19 cellular contexts compared by ENCODE assay signal in the genomic region with DNA sequence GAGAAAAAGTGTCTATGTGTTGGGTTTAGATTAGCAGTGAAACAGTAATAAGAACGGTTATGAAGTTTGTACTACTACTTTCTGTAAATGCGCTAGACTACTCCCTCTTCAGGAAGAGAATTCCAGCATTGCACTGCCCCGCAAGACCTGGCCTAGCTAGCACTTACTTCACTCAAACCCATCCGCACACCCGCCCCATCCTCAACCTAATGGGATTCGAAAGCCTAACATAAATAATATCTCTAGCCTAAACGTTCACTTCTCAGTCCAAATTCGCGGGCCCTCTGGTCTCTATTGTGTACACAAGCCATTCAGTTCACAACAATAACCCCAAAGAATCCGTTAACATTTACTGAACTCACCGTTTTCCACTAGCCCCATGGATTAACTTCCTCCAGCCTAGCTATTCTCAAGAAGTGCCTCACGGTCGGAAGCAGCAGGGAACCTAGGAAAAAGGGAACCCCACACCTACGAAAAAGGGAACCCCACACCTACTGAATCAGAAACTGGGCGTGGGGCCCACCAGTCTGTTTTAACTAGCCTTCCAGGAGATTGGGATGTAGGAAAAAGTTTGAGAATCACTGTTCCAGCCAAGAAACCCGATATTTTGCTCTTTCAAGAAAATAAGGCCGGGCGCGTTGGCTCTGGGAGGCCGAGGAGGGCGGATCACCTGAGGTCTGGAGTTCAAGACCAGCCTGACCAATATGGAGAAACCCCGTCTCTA. TPM values are rescaled to one million over a fixed set of nuclear protein-coding genes. Genes with fewer than 3 reads are reported as not detected.
DNase-seq lines count a peak whose midpoint lies in the region; ATAC-seq and TF ChIP-seq lines count a peak whose summit lies in the region.
"Had no signal": no experiment of that assay in that cellular context is flagged by ENCODE, and none has a peak within 500 bp of the region (broad histone marks: within the 10 kb centered on the region; RNA-seq: fewer than 3 reads in every experiment).

No MANE protein-coding gene starts in this region.

- DNase-seq in activated CD8-positive, alpha-beta T cell treated with anti-CD3 and anti-CD28 coated beads for 36 hours = no peak
- DNase-seq in activated CD8-positive, alpha-beta T cell treated with anti-CD3 and anti-CD28 coated beads, Interleukin-2, amount 10 ng/mL, durations not matched to agents 7 days and 5 days = no peak
- no peak for DNase-seq in activated T-helper 2 cell treated with anti-CD3 and anti-CD28 coated beads, Interferon-gamma antibody, Interleukin-2, Interleukin-4, amounts not matched to agents 10 μg/mL and 5 μg/mL and 100 μg/mL, durations not matched to agents 14 hours and 24 hours and 36 hours (ENCODE audit: low spot score)
- DNase-seq in iPS DF 6.9 (ENCODE audit: low read depth, low spot score) (no peak), retinal pigment epithelial cell (ENCODE audit: low read depth) (no peak), NCI-H1694 treated with DMSO at 0.1 percent for 48 hours (lab: John Stamatoyannopoulos, UW) (no peak), MM.1S (no peak), thyroid gland (no peak)
- DNase-seq: activated CD4-positive, alpha-beta memory T cell treated with anti-CD3 and anti-CD28 coated beads, Interleukin-2, amount 10 ng/mL, durations not matched to agents 7 days and 5 days; activated naive CD4-positive, alpha-beta T cell treated with anti-CD3 and anti-CD28 coated beads for 36 hours; cerebellar nuclear complex; COR-L47; heart right ventricle; lower lobe of right lung; NCI-H2081 treated with DMSO at 0.1 percent for 48 hours; NCI-H82; T1000 had no signal

- H3K36me3 Mint-ChIP-seq in activated CD8-positive, alpha-beta T cell treated with anti-CD3 and anti-CD28 coated beads for 36 hours (ENCODE audit: low read depth) = no peaks in the 10 kb centered on the region
- H3K36me3 Mint-ChIP-seq in activated CD8-positive, alpha-beta T cell treated with anti-CD3 and anti-CD28 coated beads, Interleukin-2, amount 10 ng/mL, durations not matched to agents 7 days and 5 days (ENCODE audit: low read depth) = no peaks in the 10 kb centered on the region
- H3K36me3 Mint-ChIP-seq in activated T-helper 2 cell treated with anti-CD3 and anti-CD28 coated beads, Interferon-gamma antibody, Interleukin-2, Interleukin-4, amounts not matched to agents 10 μg/mL and 5 μg/mL and 100 μg/mL, durations not matched to agents 14 hours and 24 hours and 36 hours (ENCODE audit: low read depth) = no peaks in the 10 kb centered on the region

- H3K36me3 ChIP-seq in iPS DF 6.9 (ENCODE audit: control insufficient read depth, insufficient read depth, low read length) (no peaks in the 10 kb centered on the region), MM.1S (replicated peaks; ENCODE audit: insufficient read depth, low read length) (no peaks in the 10 kb centered on the region), thyroid gland (no peaks in the 10 kb centered on the region)
- H3K36me3 ChIP-seq: heart right ventricle, lower lobe of right lung had no signal

- peak overlapping the region; percentile 93 for H3K4me3 ChIP-seq in iPS DF 6.9 (ENCODE audit: low read length)
- H3K4me3 ChIP-seq in retinal pigment epithelial cell (ENCODE audit: low read length) = peak overlapping the region; percentile 26
- H3K4me3 ChIP-seq in MM.1S (ENCODE audit: low read length) = no peak overlapping the region
- no peak overlapping the region for H3K4me3 ChIP-seq in thyroid gland (replicated peaks in 1 of 3)
- H3K4me3 ChIP-seq: heart right ventricle, lower lobe of right lung, skin epidermis had no signal

- H3K27ac ChIP-seq in iPS DF 6.9 (ENCODE audit: low read length) (no peak overlapping the region), MM.1S (ENCODE audit: low read length) (no peak overlapping the region), thyroid gland (no peak overlapping the region)
- H3K27ac ChIP-seq: heart right ventricle, lower lobe of right lung, skin epidermis had no signal

- CTCF ChIA-PET in activated CD8-positive, alpha-beta T cell treated with anti-CD3 and anti-CD28 coated beads for 36 hours (lab: Charles Lee) = no interaction called here
- CTCF ChIA-PET in activated CD8-positive, alpha-beta T cell treated with anti-CD3 and anti-CD28 coated beads, Interleukin-2, amount 10 ng/mL, durations not matched to agents 7 days and 5 days (lab: Charles Lee) = no interaction called here

- H3K9ac ChIP-seq in MM.1S (ENCODE audit: low read length) = no peak overlapping the region

- no peak for TF ChIP-seq CTCF in activated CD8-positive, alpha-beta T cell treated with anti-CD3 and anti-CD28 coated beads for 36 hours (IDR thresholded peaks at IDR 0.05)
- TF ChIP-seq CTCF in retinal pigment epithelial cell (conservative IDR thresholded peaks at IDR 0.05; ENCODE audit: low read depth, low read length) = peak; percentile 18
- TF ChIP-seq CTCF in MM.1S (IDR thresholded peaks at IDR 0.05; ENCODE audit: low read length) = no peak
- TF ChIP-seq CTCF in thyroid gland (IDR thresholded peaks at IDR 0.05) = no peak

- H3K4me2 ChIP-seq in MM.1S (ENCODE audit: low read depth, low read length) = no peak overlapping the region

- intact Hi-C loops in activated CD8-positive, alpha-beta T cell treated with anti-CD3 and anti-CD28 coated beads for 36 hours (cut with micrococcal nuclease) = no loop called here
- intact Hi-C loops in activated T-helper 2 cell treated with anti-CD3 and anti-CD28 coated beads, Interferon-gamma antibody, Interleukin-2, Interleukin-4, amounts not matched to agents 10 μg/mL and 5 μg/mL and 100 μg/mL, durations not matched to agents 14 hours and 24 hours and 36 hours (cut with micrococcal nuclease) = no loop called here
- intact Hi-C loops in thyroid gland (cut with DNase I) = loop anchor here (10.0 kb wide), 1 partner anchor 245 kb away; no protein-coding TSS in a partner anchor

- no peaks in the 10 kb centered on the region for H3K79me2 ChIP-seq in MM.1S (ENCODE audit: low read length)

- no peaks in the 10 kb centered on the region for H3K9me3 ChIP-seq in iPS DF 6.9 (ENCODE audit: control insufficient read depth, insufficient read depth, low read length)
- no peaks in the 10 kb centered on the region for H3K9me3 ChIP-seq in MM.1S (replicated peaks; ENCODE audit: insufficient read depth, low read length)
- H3K9me3 ChIP-seq in thyroid gland = no peaks in the 10 kb centered on the region
- H3K9me3 ChIP-seq: heart right ventricle, lower lobe of right lung had no signal

- H3K27me3 ChIP-seq in iPS DF 6.9 (ENCODE audit: control insufficient read depth, insufficient read depth, low read length) (no peaks in the 10 kb centered on the region), MM.1S (replicated peaks; ENCODE audit: insufficient read depth, low read length) (no peaks in the 10 kb centered on the region), thyroid gland (peaks cover 21% of the 10 kb centered on the region)

- peaks cover 2% of the 10 kb centered on the region for H3K4me1 ChIP-seq in iPS DF 6.9 (ENCODE audit: control insufficient read depth, insufficient read depth, low read length)
- no peaks in the 10 kb centered on the region for H3K4me1 ChIP-seq in MM.1S (ENCODE audit: low read length)
- no peaks in the 10 kb centered on the region for H3K4me1 ChIP-seq in thyroid gland

- H3K4me1 Mint-ChIP-seq in activated CD8-positive, alpha-beta T cell treated with anti-CD3 and anti-CD28 coated beads for 36 hours (ENCODE audit: low read depth) = peaks cover 17% of the 10 kb centered on the region
- peaks cover 26% of the 10 kb centered on the region for H3K4me1 Mint-ChIP-seq in activated CD8-positive, alpha-beta T cell treated with anti-CD3 and anti-CD28 coated beads, Interleukin-2, amount 10 ng/mL, durations not matched to agents 7 days and 5 days (ENCODE audit: low read depth)
- H3K4me1 Mint-ChIP-seq in activated T-helper 2 cell treated with anti-CD3 and anti-CD28 coated beads, Interferon-gamma antibody, Interleukin-2, Interleukin-4, amounts not matched to agents 10 μg/mL and 5 μg/mL and 100 μg/mL, durations not matched to agents 14 hours and 24 hours and 36 hours (ENCODE audit: low read depth) = peaks cover 37% of the 10 kb centered on the region

- no peaks in the 10 kb centered on the region for H3K9me3 Mint-ChIP-seq in activated CD8-positive, alpha-beta T cell treated with anti-CD3 and anti-CD28 coated beads for 36 hours
- no peaks in the 10 kb centered on the region for H3K9me3 Mint-ChIP-seq in activated CD8-positive, alpha-beta T cell treated with anti-CD3 and anti-CD28 coated beads, Interleukin-2, amount 10 ng/mL, durations not matched to agents 7 days and 5 days (ENCODE audit: insufficient read depth)
- H3K9me3 Mint-ChIP-seq in activated T-helper 2 cell treated with anti-CD3 and anti-CD28 coated beads, Interferon-gamma antibody, Interleukin-2, Interleukin-4, amounts not matched to agents 10 μg/mL and 5 μg/mL and 100 μg/mL, durations not matched to agents 14 hours and 24 hours and 36 hours = no peaks in the 10 kb centered on the region
- H3K9me3 Mint-ChIP-seq: activated CD4-positive, alpha-beta memory T cell treated with anti-CD3 and anti-CD28 coated beads, Interleukin-2, amount 10 ng/mL, durations not matched to agents 7 days and 5 days; activated naive CD4-positive, alpha-beta T cell treated with anti-CD3 and anti-CD28 coated beads for 36 hours had no signal

- peak overlapping the region; percentile 28 for H3K4me3 Mint-ChIP-seq in activated CD8-positive, alpha-beta T cell treated with anti-CD3 and anti-CD28 coated beads for 36 hours
- no peak overlapping the region for H3K4me3 Mint-ChIP-seq in activated CD8-positive, alpha-beta T cell treated with anti-CD3 and anti-CD28 coated beads, Interleukin-2, amount 10 ng/mL, durations not matched to agents 7 days and 5 days
- H3K4me3 Mint-ChIP-seq in activated T-helper 2 cell treated with anti-CD3 and anti-CD28 coated beads, Interferon-gamma antibody, Interleukin-2, Interleukin-4, amounts not matched to agents 10 μg/mL and 5 μg/mL and 100 μg/mL, durations not matched to agents 14 hours and 24 hours and 36 hours (ENCODE audit: low read depth) = peak overlapping the region; percentile 13
- H3K4me3 Mint-ChIP-seq: activated CD4-positive, alpha-beta memory T cell treated with anti-CD3 and anti-CD28 coated beads, Interleukin-2, amount 10 ng/mL, durations not matched to agents 7 days and 5 days had no signal

- H4K20me1 ChIP-seq in MM.1S (ENCODE audit: insufficient read depth, low read length) = no peaks in the 10 kb centered on the region

- H3K9me2 ChIP-seq in MM.1S (replicated peaks; ENCODE audit: insufficient read depth, low read length) = no peaks in the 10 kb centered on the region

- ATAC-seq in activated CD8-positive, alpha-beta T cell treated with anti-CD3 and anti-CD28 coated beads for 36 hours = no peak
- ATAC-seq in activated CD8-positive, alpha-beta T cell treated with anti-CD3 and anti-CD28 coated beads, Interleukin-2, amount 10 ng/mL, durations not matched to agents 7 days and 5 days = no peak
- ATAC-seq: heart right ventricle, lower lobe of right lung, Right ventricle myocardium inferior had no signal

- TF ChIP-seq POLR2A in thyroid gland (IDR thresholded peaks at IDR 0.05) = no peak

- no peak overlapping the region for H2AFZ ChIP-seq in MM.1S (ENCODE audit: low read length)

- H3F3A ChIP-seq in MM.1S (ENCODE audit: insufficient read depth, low read length) = peaks cover 22% of the 10 kb centered on the region

- no peak overlapping the region for H3K27ac Mint-ChIP-seq in activated CD8-positive, alpha-beta T cell treated with anti-CD3 and anti-CD28 coated beads for 36 hours
- no peak overlapping the region for H3K27ac Mint-ChIP-seq in activated CD8-positive, alpha-beta T cell treated with anti-CD3 and anti-CD28 coated beads, Interleukin-2, amount 10 ng/mL, durations not matched to agents 7 days and 5 days
- H3K27ac Mint-ChIP-seq in activated T-helper 2 cell treated with anti-CD3 and anti-CD28 coated beads, Interferon-gamma antibody, Interleukin-2, Interleukin-4, amounts not matched to agents 10 μg/mL and 5 μg/mL and 100 μg/mL, durations not matched to agents 14 hours and 24 hours and 36 hours = no peak overlapping the region
- H3K27ac Mint-ChIP-seq: activated CD4-positive, alpha-beta memory T cell treated with anti-CD3 and anti-CD28 coated beads, Interleukin-2, amount 10 ng/mL, durations not matched to agents 7 days and 5 days; activated naive CD4-positive, alpha-beta T cell treated with anti-CD3 and anti-CD28 coated beads for 36 hours had no signal

- WGBS in iPS DF 6.9 (ENCODE audit: insufficient coverage, insufficient read length) = no CpG with 5 or more reads among the region's 22 CpGs
- 56 to 57% methylated on average over 22 of the region's 22 CpGs for WGBS in thyroid gland, 2 donors

- H3K27me3 Mint-ChIP-seq in activated CD8-positive, alpha-beta T cell treated with anti-CD3 and anti-CD28 coated beads for 36 hours = peaks cover 8% of the 10 kb centered on the region
- H3K27me3 Mint-ChIP-seq in activated CD8-positive, alpha-beta T cell treated with anti-CD3 and anti-CD28 coated beads, Interleukin-2, amount 10 ng/mL, durations not matched to agents 7 days and 5 days (ENCODE audit: low read depth) = peaks cover 6% of the 10 kb centered on the region
- H3K27me3 Mint-ChIP-seq in activated T-helper 2 cell treated with anti-CD3 and anti-CD28 coated beads, Interferon-gamma antibody, Interleukin-2, Interleukin-4, amounts not matched to agents 10 μg/mL and 5 μg/mL and 100 μg/mL, durations not matched to agents 14 hours and 24 hours and 36 hours (ENCODE audit: low read depth) = no peaks in the 10 kb centered on the region

- POLR2A ChIA-PET in activated CD8-positive, alpha-beta T cell treated with anti-CD3 and anti-CD28 coated beads for 36 hours (lab: Charles Lee) = no interaction called here
- POLR2A ChIA-PET in activated CD8-positive, alpha-beta T cell treated with anti-CD3 and anti-CD28 coated beads, Interleukin-2, amount 10 ng/mL, durations not matched to agents 7 days and 5 days (lab: Charles Lee) = no interaction called here

RNA-seq across cellular contexts. Expression of a gene that starts 45.4 kb away (rescaled TPM):
- 10 to 100 TPM; 58.4 to 63.5 TPM for total RNA-seq in activated CD8-positive, alpha-beta T cell treated with anti-CD3 and anti-CD28 coated beads for 36 hours
- total RNA-seq in activated CD8-positive, alpha-beta T cell treated with anti-CD3 and anti-CD28 coated beads, Interleukin-2, amount 10 ng/mL, durations not matched to agents 7 days and 5 days = 10 to 100 TPM; 69.0 to 78.3 TPM
- 61.2 and 63.2 TPM in 2 replicates for total RNA-seq in activated T-helper 2 cell treated with anti-CD3 and anti-CD28 coated beads, Interferon-gamma antibody, Interleukin-2, Interleukin-4, amounts not matched to agents 10 μg/mL and 5 μg/mL and 100 μg/mL, durations not matched to agents 14 hours and 24 hours and 36 hours
- 10 to 100 TPM in 3 of 4 donors, 1 to 10 TPM in 1; 9.7 to 25.0 (median 15.0) TPM for total RNA-seq in thyroid gland

Comparison
In these comparisons a context has a peak if more than half of its experiments do, and no peak if none do; other contexts are left out.
1. H3K4me3 ChIP-seq: peak in iPS DF 6.9 (single experiment) and retinal pigment epithelial cell (single experiment); none in MM.1S (single experiment) and thyroid gland (0 of 3).